Comparison of ENCODE assay signal across 8 cellular contexts in genomic region chr2:218711550-218711929, GRCh38. TPM values are rescaled to one million over a fixed set of nuclear protein-coding genes. Genes with fewer than 3 reads are reported as not detected.
A peak's percentile ranks its signal among the peaks of the same experiment; 100 is the strongest.
DNase-seq lines count a peak whose midpoint lies in the region; ATAC-seq lines count a peak whose summit lies in the region.

No MANE protein-coding gene starts in this region.

- peaks cover 18% of the 10 kb centered on the region for H3K4me1 Mint-ChIP-seq in activated T-cell treated with anti-CD3 and anti-CD28 coated beads, Interleukin-2, amount 50 U/mL, for 72 hours (ENCODE audit: low read depth)
- H3K4me1 Mint-ChIP-seq in activated CD8-positive, alpha-beta T cell treated with anti-CD3 and anti-CD28 coated beads, Interleukin-2, amount 10 ng/mL, durations not matched to agents 7 days and 5 days (ENCODE audit: low read depth): peaks cover 38% of the 10 kb centered on the region

- peak overlapping the region; percentile 99 for H3K4me3 Mint-ChIP-seq in activated T-cell treated with anti-CD3 and anti-CD28 coated beads, Interleukin-2, amount 50 U/mL, for 72 hours
- H3K4me3 Mint-ChIP-seq in activated CD8-positive, alpha-beta T cell treated with anti-CD3 and anti-CD28 coated beads, Interleukin-2, amount 10 ng/mL, durations not matched to agents 7 days and 5 days: peak overlapping the region; percentile 96

- H3K4me1 ChIP-seq in iPS-20b (ENCODE audit: insufficient read depth, low read length): no peaks in the 10 kb centered on the region

- no peak overlapping the region for H3K27ac ChIP-seq in iPS-20b (ENCODE audit: low read length)
- peak overlapping the region; percentile 88 for H3K27ac ChIP-seq in substantia nigra (ENCODE audit: low read depth, low read length, poor library complexity, severe bottlenecking)

- H3K27me3 Mint-ChIP-seq in activated T-cell treated with anti-CD3 and anti-CD28 coated beads, Interleukin-2, amount 50 U/mL, for 72 hours (ENCODE audit: low read depth): peaks cover 5% of the 10 kb centered on the region
- no peaks in the 10 kb centered on the region for H3K27me3 Mint-ChIP-seq in activated CD8-positive, alpha-beta T cell treated with anti-CD3 and anti-CD28 coated beads, Interleukin-2, amount 10 ng/mL, durations not matched to agents 7 days and 5 days (ENCODE audit: low read depth)

- no peaks in the 10 kb centered on the region for H3K27me3 ChIP-seq in iPS-20b (ENCODE audit: insufficient read depth, low read length)

- POLR2A ChIA-PET in activated CD8-positive, alpha-beta T cell treated with anti-CD3 and anti-CD28 coated beads, Interleukin-2, amount 10 ng/mL, durations not matched to agents 7 days and 5 days (lab: Charles Lee): no interaction called here

- H3K9ac ChIP-seq in iPS-20b (ENCODE audit: low read depth, low read length): peak overlapping the region; percentile 86

- no peaks in the 10 kb centered on the region for H3K9me3 ChIP-seq in iPS-20b (ENCODE audit: insufficient read depth, low read depth, low read length)

- peak overlapping the region; percentile 93 for H3K4me3 ChIP-seq in iPS-20b (ENCODE audit: low read length)

- no peaks in the 10 kb centered on the region for H3K9me3 Mint-ChIP-seq in activated T-cell treated with anti-CD3 and anti-CD28 coated beads, Interleukin-2, amount 50 U/mL, for 72 hours
- no peaks in the 10 kb centered on the region for H3K9me3 Mint-ChIP-seq in activated CD8-positive, alpha-beta T cell treated with anti-CD3 and anti-CD28 coated beads, Interleukin-2, amount 10 ng/mL, durations not matched to agents 7 days and 5 days (ENCODE audit: insufficient read depth)

- H3K27ac Mint-ChIP-seq in activated T-cell treated with anti-CD3 and anti-CD28 coated beads, Interleukin-2, amount 50 U/mL, for 72 hours: peak overlapping the region; percentile 77
- peak overlapping the region; percentile 74 for H3K27ac Mint-ChIP-seq in activated CD8-positive, alpha-beta T cell treated with anti-CD3 and anti-CD28 coated beads, Interleukin-2, amount 10 ng/mL, durations not matched to agents 7 days and 5 days

- H3K36me3 Mint-ChIP-seq in activated T-cell treated with anti-CD3 and anti-CD28 coated beads, Interleukin-2, amount 50 U/mL, for 72 hours (ENCODE audit: insufficient read depth in 2 of 2): peaks cover 0 to 3% of the 10 kb centered on the region in 2 donors
- peaks cover 5% of the 10 kb centered on the region for H3K36me3 Mint-ChIP-seq in activated CD8-positive, alpha-beta T cell treated with anti-CD3 and anti-CD28 coated beads, Interleukin-2, amount 10 ng/mL, durations not matched to agents 7 days and 5 days (ENCODE audit: low read depth)

- CTCF ChIA-PET in activated CD8-positive, alpha-beta T cell treated with anti-CD3 and anti-CD28 coated beads, Interleukin-2, amount 10 ng/mL, durations not matched to agents 7 days and 5 days (lab: Charles Lee): interaction anchor here (1.0 to 3.5 kb wide), 8 partner anchors 9 to 241 kb away, joined by 3 to 32 read pairs (median 9); no protein-coding TSS in a partner anchor

- no peak for ATAC-seq in activated T-cell treated with anti-CD3 and anti-CD28 coated beads, Interleukin-2, amount 50 U/mL, for 72 hours (replicated peaks in 1 of 2)
- no peak for ATAC-seq in activated CD8-positive, alpha-beta T cell treated with anti-CD3 and anti-CD28 coated beads, Interleukin-2, amount 10 ng/mL, durations not matched to agents 7 days and 5 days
- no peak for ATAC-seq in GM18519 (IDR thresholded peaks at IDR 0.05; ENCODE audit: low FRiP score, unreplicated experiment)

- DNase-seq in activated T-cell treated with anti-CD3 and anti-CD28 coated beads, Interleukin-2, amount 50 U/mL, for 72 hours: no peak
- DNase-seq in activated T-cell treated with anti-CD3 and anti-CD28 coated beads, Interleukin-2, amount 50 U/mL, for 48 hours: no peak
- DNase-seq in activated CD8-positive, alpha-beta T cell treated with anti-CD3 and anti-CD28 coated beads, Interleukin-2, amount 10 ng/mL, durations not matched to agents 7 days and 5 days: no peak
- DNase-seq in substantia nigra (lab: John Stamatoyannopoulos, UW) (no peak), epidermal melanocyte (ENCODE audit: insufficient read length, low spot score) (no peak), COLO829 (ENCODE audit: low spot score) (no peak)

- H3K36me3 ChIP-seq in iPS-20b (ENCODE audit: insufficient read depth, low read depth, low read length): peaks cover 31% of the 10 kb centered on the region

RNA-seq across cellular contexts. Expression of gene TTLL4, which starts 0.9 kb away (rescaled TPM):
- total RNA-seq in activated T-cell treated with anti-CD3 and anti-CD28 coated beads, Interleukin-2, amount 50 U/mL, for 72 hours: 10 to 100 TPM; 30.9 to 34.4 TPM
- total RNA-seq in activated CD8-positive, alpha-beta T cell treated with anti-CD3 and anti-CD28 coated beads, Interleukin-2, amount 10 ng/mL, durations not matched to agents 7 days and 5 days: 10 to 100 TPM; 25.8 to 27.7 TPM

RNA-seq across cellular contexts. Expression of gene STK36, which starts 39.7 kb away (rescaled TPM):
- 10 to 100 TPM; 15.3 to 22.1 TPM for total RNA-seq in activated T-cell treated with anti-CD3 and anti-CD28 coated beads, Interleukin-2, amount 50 U/mL, for 72 hours
- 10 to 100 TPM; 12.1 to 15.2 TPM for total RNA-seq in activated CD8-positive, alpha-beta T cell treated with anti-CD3 and anti-CD28 coated beads, Interleukin-2, amount 10 ng/mL, durations not matched to agents 7 days and 5 days

RNA-seq across cellular contexts. Expression of gene RNF25, which starts 39.7 kb away (rescaled TPM):
- 10 to 100 TPM; 18.5 to 24.5 TPM for total RNA-seq in activated T-cell treated with anti-CD3 and anti-CD28 coated beads, Interleukin-2, amount 50 U/mL, for 72 hours
- total RNA-seq in activated CD8-positive, alpha-beta T cell treated with anti-CD3 and anti-CD28 coated beads, Interleukin-2, amount 10 ng/mL, durations not matched to agents 7 days and 5 days: 10 to 100 TPM; 19.0 to 25.8 TPM

RNA-seq across cellular contexts. Expression of gene BCS1L, which starts 52.1 kb away (rescaled TPM):
- total RNA-seq in activated T-cell treated with anti-CD3 and anti-CD28 coated beads, Interleukin-2, amount 50 U/mL, for 72 hours: 10 to 100 TPM; 55.3 to 86.5 TPM
- 10 to 100 TPM; 50.1 to 50.5 TPM for total RNA-seq in activated CD8-positive, alpha-beta T cell treated with anti-CD3 and anti-CD28 coated beads, Interleukin-2, amount 10 ng/mL, durations not matched to agents 7 days and 5 days

RNA-seq across cellular contexts. Expression of gene ZNF142, which starts 52.1 kb away (rescaled TPM):
- 10 to 100 TPM; 41.3 to 46.6 TPM for total RNA-seq in activated T-cell treated with anti-CD3 and anti-CD28 coated beads, Interleukin-2, amount 50 U/mL, for 72 hours
- total RNA-seq in activated CD8-positive, alpha-beta T cell treated with anti-CD3 and anti-CD28 coated beads, Interleukin-2, amount 10 ng/mL, durations not matched to agents 7 days and 5 days: 10 to 100 TPM; 49.2 to 53.1 TPM
